Comparison of ENCODE assay signal across 8 cellular contexts in genomic region chr17:68101075-68101991, GRCh38.
DNase-seq lines count a peak whose midpoint lies in the region; ATAC-seq, FAIRE-seq and TF ChIP-seq lines count a peak whose summit lies in the region.

No MANE protein-coding gene starts in this region.

- no peaks in the 10 kb centered on the region for H3K9me3 ChIP-seq in iPS-18c (ENCODE audit: control insufficient read depth, insufficient read depth, low read length)

- FAIRE-seq in bronchial epithelial cell (lab: Jason Lieb, UNC): no peak

- DNase-seq in GDM1 (lab: John Stamatoyannopoulos, UW): peak; percentile 63
- DNase-seq in NCI-H2107 (lab: John Stamatoyannopoulos, UW): peak; percentile 46
- peak; percentile 76 for DNase-seq in bronchial epithelial cell (ENCODE audit: low read depth)
- DNase-seq in skeletal muscle cell (ENCODE audit: low read depth): peak; percentile 84
- no peak for DNase-seq in OCI-M2 (lab: John Stamatoyannopoulos, UW; ENCODE audit: unreplicated experiment)

- H3K4me3 ChIP-seq in WI38 (ENCODE audit: low read depth, low read length) (peak overlapping the region; percentile 76), bronchial epithelial cell (ENCODE audit: low read depth, low read length) (peak overlapping the region; percentile 87), iPS-18c (ENCODE audit: insufficient read depth, low read depth, low read length) (peak overlapping the region; percentile 71), skeletal muscle cell (ENCODE audit: low read depth, low read length) (peak overlapping the region; percentile 83)

- TF ChIP-seq CTCF in WI38 (IDR thresholded peaks at IDR 0.05; ENCODE audit: low read depth, low read length) (no peak), bronchial epithelial cell (IDR thresholded peaks at IDR 0.05; ENCODE audit: insufficient read depth, low read length, severe bottlenecking) (no peak)

- H3K36me3 ChIP-seq in bronchial epithelial cell (ENCODE audit: control insufficient read depth, insufficient read depth, low read length): no peaks in the 10 kb centered on the region

- peak; percentile 77 for ATAC-seq in HG02885 (IDR thresholded peaks at IDR 0.05; ENCODE audit: poor library complexity, unreplicated experiment)

- no peaks in the 10 kb centered on the region for H3K27me3 ChIP-seq in bronchial epithelial cell (ENCODE audit: control insufficient read depth, insufficient read depth, low read length)
